Comparison of ENCODE assay signal across 20 cellular contexts in genomic region chr2:40274284-40274683, GRCh38.
DNase-seq lines count a peak whose midpoint lies in the region; ATAC-seq and TF ChIP-seq lines count a peak whose summit lies in the region.
"Had no signal": no experiment of that assay in that cellular context is flagged by ENCODE, and none has a peak within 500 bp of the region (broad histone marks: within the 10 kb centered on the region; RNA-seq: fewer than 3 reads in every experiment).

No MANE protein-coding gene starts in this region.

- no peaks in the 10 kb centered on the region for H3K4me1 Mint-ChIP-seq in natural killer cell treated with Interleukin-12 subunit alpha and Interleukin-12 subunit beta and Interleukin-15 and Interleukin-18, amount 100 ng/mL, for 72 hours (ENCODE audit: low read depth in 2 of 2)

- 80 to 89% (median 84%) methylated on average over 4 of the region's 4 CpGs for WGBS in spleen, 5 donors

- intact Hi-C loops in Right ventricle myocardium superior (cut with DNase I) (no loop called here), dorsolateral prefrontal cortex (cut with DNase I) (no loop called here), spleen (cut with DNase I; ENCODE audit: low total_unique reads) (no loop called here)

- no peak for TF ChIP-seq POLR2A in spleen (IDR thresholded peaks at IDR 0.05)

- H3K36me3 Mint-ChIP-seq in natural killer cell treated with Interleukin-12 subunit alpha and Interleukin-12 subunit beta and Interleukin-15 and Interleukin-18, amount 100 ng/mL, for 72 hours = no peaks in the 10 kb centered on the region
- H3K36me3 Mint-ChIP-seq: CD8-positive, alpha-beta T cell had no signal

- no peaks in the 10 kb centered on the region for H3K9me3 Mint-ChIP-seq in natural killer cell treated with Interleukin-12 subunit alpha and Interleukin-12 subunit beta and Interleukin-15 and Interleukin-18, amount 100 ng/mL, for 72 hours
- H3K9me3 Mint-ChIP-seq: CD8-positive, alpha-beta T cell; HFFc6 had no signal

- no peak for DNase-seq in cardiac muscle cell (ENCODE audit: low read depth in 1 of 2, low spot score in 1 of 2)
- DNase-seq in Right ventricle myocardium superior = no peak
- DNase-seq in dorsolateral prefrontal cortex = no peak
- no peak for DNase-seq in spleen
- DNase-seq in stimulated activated CD4-positive, alpha-beta T cell treated with anti-CD3 and anti-CD28 coated beads, Interleukin-2, amount 100 ng/mL, for 24 hours = no peak
- DNase-seq in NCI-H2227 treated with DMSO at 0.1 percent for 48 hours (lab: John Stamatoyannopoulos, UW) = no peak
- DNase-seq in natural killer cell treated with Interleukin-12 subunit alpha and Interleukin-12 subunit beta and Interleukin-15 and Interleukin-18, amount 100 ng/mL, for 72 hours (ENCODE audit: low spot score) = no peak
- DNase-seq: AML-193; CD8-positive, alpha-beta T cell; COR-L47; DMS 273 treated with DMSO at 0.1 percent for 48 hours; DMS53; DND-41; GM23248; H7; HFFc6 had no signal

- H3K4me3 Mint-ChIP-seq in natural killer cell treated with Interleukin-12 subunit alpha and Interleukin-12 subunit beta and Interleukin-15 and Interleukin-18, amount 100 ng/mL, for 72 hours = no peak overlapping the region
- H3K4me3 Mint-ChIP-seq: CD8-positive, alpha-beta T cell; HFFc6 had no signal

- H3K4me3 ChIP-seq in cardiac muscle cell (no peak overlapping the region), dorsolateral prefrontal cortex (no peak overlapping the region), spleen (no peak overlapping the region)
- H3K4me3 ChIP-seq: A549; BLaER1 treated with 17β-estradiol and CSF1 and Interleukin-3, amounts not matched to agents 10 nM and 100 nM; GM23248 had no signal

- H3K27ac ChIP-seq in cardiac muscle cell (peak overlapping the region; percentile 5), dorsolateral prefrontal cortex (peak overlapping the region in 38 of 59 donors; percentile 5 to 87 (median 49)), spleen (peak overlapping the region in 5 of 8 donors; percentile 7 to 58 (median 40))
- H3K27ac ChIP-seq: 22Rv1, A549, GM23248 had no signal

- TF ChIP-seq CTCF in cardiac muscle cell (IDR thresholded peaks at IDR 0.05; ENCODE audit: low read depth, low read length) (no peak), dorsolateral prefrontal cortex (IDR thresholded peaks at IDR 0.05 in 54 of 56, conservative IDR thresholded peaks at IDR 0.05 in 2 of 56; ENCODE audit: low read depth in 1 of 56, partially characterized antibody in 56 of 56) (no peak), spleen (IDR thresholded peaks at IDR 0.05 in 8 of 11, conservative IDR thresholded peaks at IDR 0.05 in 3 of 11) (no peak)

- H3K9me3 ChIP-seq in cardiac muscle cell (ENCODE audit: low read depth) = no peaks in the 10 kb centered on the region
- no peaks in the 10 kb centered on the region for H3K9me3 ChIP-seq in spleen
- H3K9me3 ChIP-seq: A549; BLaER1 treated with 17β-estradiol and CSF1 and Interleukin-3, amounts not matched to agents 10 nM and 100 nM had no signal

- no peak overlapping the region for H3K27ac Mint-ChIP-seq in natural killer cell treated with Interleukin-12 subunit alpha and Interleukin-12 subunit beta and Interleukin-15 and Interleukin-18, amount 100 ng/mL, for 72 hours
- H3K27ac Mint-ChIP-seq: CD8-positive, alpha-beta T cell; HFFc6 had no signal

- no peaks in the 10 kb centered on the region for H3K27me3 Mint-ChIP-seq in natural killer cell treated with Interleukin-12 subunit alpha and Interleukin-12 subunit beta and Interleukin-15 and Interleukin-18, amount 100 ng/mL, for 72 hours

- H3K27me3 ChIP-seq in cardiac muscle cell = no peaks in the 10 kb centered on the region
- H3K27me3 ChIP-seq in dorsolateral prefrontal cortex = no peaks in the 10 kb centered on the region
- H3K27me3 ChIP-seq in spleen (replicated peaks in 1 of 7) = no peaks in the 10 kb centered on the region
- H3K27me3 ChIP-seq: BLaER1 treated with 17β-estradiol and CSF1 and Interleukin-3, amounts not matched to agents 10 nM and 100 nM had no signal

- peaks cover 62% of the 10 kb centered on the region for H3K4me1 ChIP-seq in cardiac muscle cell (ENCODE audit: low read depth)
- peaks cover 0 to 9% (median 0%) of the 10 kb centered on the region in 6 donors for H3K4me1 ChIP-seq in spleen
- H3K4me1 ChIP-seq: A549 had no signal

- ATAC-seq in Right ventricle myocardium superior (ENCODE audit: poor library complexity) = no peak
- no peak for ATAC-seq in natural killer cell treated with Interleukin-12 subunit alpha and Interleukin-12 subunit beta and Interleukin-15 and Interleukin-18, amount 100 ng/mL, for 72 hours
- ATAC-seq: A549; CD8-positive, alpha-beta T cell; HCT116 had no signal

- H3K36me3 ChIP-seq in cardiac muscle cell (no peaks in the 10 kb centered on the region), spleen (no peaks in the 10 kb centered on the region)
- H3K36me3 ChIP-seq: BLaER1 treated with 17β-estradiol and CSF1 and Interleukin-3, amounts not matched to agents 10 nM and 100 nM had no signal
